In the genomic region with DNA sequence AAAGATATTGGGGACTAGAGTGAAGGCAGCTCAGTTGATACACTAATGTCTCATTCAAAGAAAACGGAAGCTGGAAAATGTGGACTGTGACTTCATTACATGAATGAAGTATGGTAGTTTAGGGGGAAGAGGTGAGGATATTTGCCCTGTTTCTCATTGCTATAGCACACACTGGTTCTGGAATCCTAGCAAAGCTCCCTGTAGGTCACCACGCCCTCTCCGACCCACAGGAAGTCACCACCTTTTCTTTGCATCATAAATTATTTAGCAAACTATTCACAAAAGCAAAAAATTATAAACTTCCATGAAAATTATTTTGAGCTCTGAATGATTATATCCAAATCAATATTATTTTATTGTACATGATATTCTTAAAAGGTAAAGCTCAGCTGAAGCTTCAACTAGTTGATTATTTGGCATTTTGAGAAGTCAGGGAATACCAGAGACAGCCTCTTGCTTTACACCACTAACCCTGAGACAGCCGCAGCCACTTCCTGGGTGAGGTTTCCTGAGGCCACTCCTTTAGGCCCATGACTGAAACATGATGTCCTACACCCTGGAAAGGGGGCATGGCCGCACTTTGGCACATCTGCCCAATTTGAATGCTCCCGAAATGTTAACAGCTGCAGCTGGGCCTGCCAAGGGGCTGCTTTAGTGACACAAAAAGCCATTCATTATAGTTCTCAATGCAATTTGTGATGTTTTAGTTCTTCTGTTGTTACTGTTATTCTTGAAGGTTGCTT, we compare ENCODE assay signal across 9 cellular contexts. TPM values are rescaled to one million over a fixed set of nuclear protein-coding genes. Genes with fewer than 3 reads are reported as not detected.
DNase-seq lines count a peak whose midpoint lies in the region; ATAC-seq, FAIRE-seq and TF ChIP-seq lines count a peak whose summit lies in the region.
"Had no signal": no experiment of that assay in that cellular context is flagged by ENCODE, and none has a peak within 500 bp of the region (broad histone marks: within the 10 kb centered on the region; RNA-seq: fewer than 3 reads in every experiment).

No MANE protein-coding gene starts in this region.

- intact Hi-C loops in A673 (cut with micrococcal nuclease; ENCODE audit: unreplicated experiment): no loop called here
- intact Hi-C loops in HepG2 (cut with micrococcal nuclease; ENCODE audit: unreplicated experiment): no loop called here

- H3K27me3 ChIP-seq in A673 (replicated peaks; ENCODE audit: insufficient read depth, low read depth, low read length, poor library complexity) (no peaks in the 10 kb centered on the region), HepG2 (ENCODE audit: control insufficient read depth in 1 of 2, insufficient read depth in 2 of 2, low read length in 2 of 2) (no peaks in the 10 kb centered on the region)

- H3K4me1 ChIP-seq in A673 (ENCODE audit: insufficient read depth, low read length, poor library complexity, severe bottlenecking) (peaks cover 17% of the 10 kb centered on the region), HepG2 (ENCODE audit: insufficient read depth, low read length) (peaks cover 23% of the 10 kb centered on the region)
- H3K4me1 ChIP-seq: Caco-2 had no signal

- TF ChIP-seq CTCF in A673 (conservative IDR thresholded peaks at IDR 0.05; ENCODE audit: low read depth, low read length) (no peak), HepG2 (CRISPR knock-in tag; IDR thresholded peaks at IDR 0.05) (no peak)

- 45% methylated on average over 5 of the region's 6 CpGs for WGBS in HepG2 (ENCODE audit: low lambda C conversion rate)

- ATAC-seq in HG02870 (IDR thresholded peaks at IDR 0.05; ENCODE audit: unreplicated experiment) (peak; percentile 83), HepG2 (peak; percentile 50; the same call in 2 of the 3 replicates), GM19023 (IDR thresholded peaks at IDR 0.05; ENCODE audit: unreplicated experiment) (no peak)

- CTCF ChIA-PET in A673 (lab: Charles Lee): no interaction called here
- CTCF ChIA-PET in HepG2 (lab: Yijun Ruan, JAX; ENCODE audit: low intra/inter-chr PET ratio, low total read pairs): no interaction called here

- H3K36me3 ChIP-seq in A673 (ENCODE audit: insufficient read depth, low read length, poor library complexity, severe bottlenecking): no peaks in the 10 kb centered on the region
- H3K36me3 ChIP-seq in HepG2 (replicated peaks in 1 of 2; ENCODE audit: control insufficient read depth in 1 of 2, insufficient read depth in 2 of 2, low read length in 2 of 2): no peaks in the 10 kb centered on the region

- no peaks in the 10 kb centered on the region for H3K9me3 ChIP-seq in A673 (ENCODE audit: low read depth, low read length, poor library complexity, severe bottlenecking)
- H3K9me3 ChIP-seq in HepG2 (ENCODE audit: low read length): no peaks in the 10 kb centered on the region
- H3K9me3 ChIP-seq: Caco-2 had no signal

- no peak overlapping the region for H2AFZ ChIP-seq in HepG2 (ENCODE audit: low read length)

- no peak overlapping the region for H3K9ac ChIP-seq in HepG2 (ENCODE audit: insufficient read depth, low read depth, low read length)

- in situ Hi-C loops in HepG2 (cut with HindIII; ENCODE audit: extremely low pct_ligation_motif_present, low pct_unique_long_range_greater_than_20kb): no loop called here

- H4K20me1 ChIP-seq in HepG2 (ENCODE audit: insufficient read depth, low read length): no peaks in the 10 kb centered on the region

- no peak for TF ChIP-seq POLR2A in HepG2 (IDR thresholded peaks at IDR 0.05; ENCODE audit: insufficient read depth in 1 of 2, low read depth in 2 of 2, low read length in 2 of 2)

- peak; percentile 53 for DNase-seq in A673 (ENCODE audit: low spot score)
- peak; percentile 28 for DNase-seq in activated T-cell treated with anti-CD3 and anti-CD28 coated beads, Interleukin-2, amount 50 U/mL, for 1 hour
- DNase-seq in HepG2 (ENCODE audit: low spot score): no peak
- DNase-seq in NCI-H226: no peak
- no peak for DNase-seq in cerebellum (ENCODE audit: low spot score)
- DNase-seq in AG08395 (ENCODE audit: low spot score): no peak
- DNase-seq: Caco-2 had no signal

- H3K27ac ChIP-seq in A673 (ENCODE audit: low read depth, low read length, poor library complexity, severe bottlenecking) (peak overlapping the region; percentile 38), HepG2 (ENCODE audit: extremely low read length, insufficient read depth, low read length) (no peak overlapping the region)

- TF ChIP-seq RAD21 in HepG2 (CRISPR knock-in tag; IDR thresholded peaks at IDR 0.05): no peak

- BruUV-seq in A673 (replicated peaks; lab: Mats Ljungman, UMichigan) (no TSS peak), HepG2 (replicated peaks; lab: Mats Ljungman, UMichigan) (no TSS peak)

- TF ChIP-seq EP300 in HepG2 (IDR thresholded peaks at IDR 0.05; ENCODE audit: low read depth in 2 of 2, low read length in 2 of 2): no peak
- TF ChIP-seq EP300 in HepG2 (CRISPR knock-in tag; IDR thresholded peaks at IDR 0.05; ENCODE audit: borderline replicate concordance): no peak

- no peaks in the 10 kb centered on the region for H3K79me2 ChIP-seq in HepG2 (ENCODE audit: insufficient read depth, low read length)

- H3K4me3 ChIP-seq in A673 (ENCODE audit: low read depth, low read length, poor library complexity, severe bottlenecking): no peak overlapping the region
- no peak overlapping the region for H3K4me3 ChIP-seq in HepG2 (replicated peaks in 1 of 3; ENCODE audit: insufficient read depth in 1 of 3, low read depth in 2 of 3, low read length in 3 of 3)

- POLR2A ChIA-PET in A673 (lab: Charles Lee; ENCODE audit: low non-redundant PET) (no interaction called here), HepG2 (lab: Yijun Ruan, JAX) (interaction anchor here (1.3 kb wide), 2 partner anchors 15 to 81 kb away, joined by 3 to 8 read pairs; a partner anchor contains a TSS)

- no peak for FAIRE-seq in HepG2 (lab: Jason Lieb, UNC)

- peak overlapping the region; percentile 32; the same call in 1 of the 2 replicates for H3K4me2 ChIP-seq in HepG2 (ENCODE audit: low read depth, low read length)

TF ChIP-seq in HepG2, 621 proteins besides CTCF, POLR2A, EP300 and RAD21 (continues in another document):
- TF ChIP-seq ZNF33A (CRISPR knock-in tag; IDR thresholded peaks at IDR 0.05; ENCODE audit: borderline replicate concordance): no peak
- TF ChIP-seq TCF12 (IDR thresholded peaks at IDR 0.05): no peak
- no peak for TF ChIP-seq TCF12 (CRISPR knock-in tag; IDR thresholded peaks at IDR 0.05)
- TF ChIP-seq, protein P1, sequence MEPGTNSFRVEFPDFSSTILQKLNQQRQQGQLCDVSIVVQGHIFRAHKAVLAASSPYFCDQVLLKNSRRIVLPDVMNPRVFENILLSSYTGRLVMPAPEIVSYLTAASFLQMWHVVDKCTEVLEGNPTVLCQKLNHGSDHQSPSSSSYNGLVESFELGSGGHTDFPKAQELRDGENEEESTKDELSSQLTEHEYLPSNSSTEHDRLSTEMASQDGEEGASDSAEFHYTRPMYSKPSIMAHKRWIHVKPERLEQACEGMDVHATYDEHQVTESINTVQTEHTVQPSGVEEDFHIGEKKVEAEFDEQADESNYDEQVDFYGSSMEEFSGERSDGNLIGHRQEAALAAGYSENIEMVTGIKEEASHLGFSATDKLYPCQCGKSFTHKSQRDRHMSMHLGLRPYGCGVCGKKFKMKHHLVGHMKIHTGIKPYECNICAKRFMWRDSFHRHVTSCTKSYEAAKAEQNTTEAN (CRISPR knock-in tag; conservative IDR thresholded peaks at IDR 0.05): no peak
- TF ChIP-seq SMARCE1 (IDR thresholded peaks at IDR 0.05; ENCODE audit: borderline replicate concordance): no peak
- no peak for TF ChIP-seq ZNF180 (CRISPR knock-in tag; IDR thresholded peaks at IDR 0.05; ENCODE audit: borderline replicate concordance, low read depth)
- no peak for TF ChIP-seq NR2F6 (IDR thresholded peaks at IDR 0.05)
- no peak for TF ChIP-seq NR2F6 (CRISPR knock-in tag; IDR thresholded peaks at IDR 0.05)

RNA-seq across cellular contexts. Expression of a gene that starts 50.0 kb away (rescaled TPM):
- total RNA-seq in A673 (2021): 45.5 and 50.3 TPM in 2 replicates
- 16.4 and 22.6 TPM in 2 replicates for total RNA-seq in HepG2 (2016; rRNA removed; fragmentation: Illumina TruSeq; extraction: Trizol)
- total RNA-seq in HepG2 (2016; cell fraction: cytosol; rRNA removed; fragmentation: Illumina TruSeq; extraction: Trizol; ENCODE audit: low read depth): 2.3 and 2.6 TPM in 2 replicates
- 17.3 and 21.4 TPM in 2 replicates for total RNA-seq in HepG2 (2016; cell fraction: insoluble cytoplasmic fraction; rRNA removed; fragmentation: Illumina TruSeq; extraction: Trizol)
- total RNA-seq in HepG2 (2016; cell fraction: membrane; rRNA removed; fragmentation: Illumina TruSeq; extraction: Trizol): 5.6 and 7.0 TPM in 2 replicates
- 70.9 and 71.5 TPM in 2 replicates for total RNA-seq in HepG2 (2016; cell fraction: nucleus; rRNA removed; fragmentation: Illumina TruSeq; extraction: Trizol)
- polyA plus RNA-seq in HepG2 (2011; rRNA removed): 27.0 and 27.5 TPM in 2 replicates
- polyA plus RNA-seq in HepG2 (2011; cell fraction: cytosol; rRNA removed): 8.0 and 11.1 TPM in 2 replicates
- polyA plus RNA-seq in HepG2 (2011; cell fraction: nucleus; rRNA removed): 67.6 and 71.9 TPM in 2 replicates
- polyA plus RNA-seq in HepG2 (2012): 21.4 and 23.6 TPM in 2 replicates
- polyA plus RNA-seq in HepG2 (2016; cell fraction: cytosol; fragmentation: Illumina TruSeq; extraction: Trizol; ENCODE audit: low read depth): 1.3 and 1.7 TPM in 2 replicates
- polyA plus RNA-seq in HepG2 (2016; cell fraction: insoluble cytoplasmic fraction; fragmentation: Illumina TruSeq; extraction: Trizol; ENCODE audit: low read depth): 16.8 and 17.1 TPM in 2 replicates
- 3.4 and 3.7 TPM in 2 replicates for polyA plus RNA-seq in HepG2 (2016; cell fraction: membrane; fragmentation: Illumina TruSeq; extraction: Trizol; ENCODE audit: low read depth)
- polyA plus RNA-seq in HepG2 (2016; cell fraction: nucleus; fragmentation: Illumina TruSeq; extraction: Trizol; ENCODE audit: insufficient read depth, low read depth): 63.8 and 64.3 TPM in 2 replicates
- polyA minus RNA-seq in HepG2 (2011; rRNA and poly(A)+ RNA removed; ENCODE audit: low replicate concordance): 10.1 and 51.6 TPM in 2 replicates
- polyA minus RNA-seq in HepG2 (2011; cell fraction: cytosol; rRNA and poly(A)+ RNA removed): 12.9 and 15.9 TPM in 2 replicates
- polyA minus RNA-seq in HepG2 (2011; cell fraction: nucleus; rRNA and poly(A)+ RNA removed): 150 and 174 TPM in 2 replicates
- total RNA-seq in cerebellum: 17.5 TPM

Comparison
In these comparisons a context has a peak if more than half of its experiments do, and no peak if none do; other contexts are left out.
1. DNase-seq: peak in A673 (single experiment) and activated T-cell treated with anti-CD3 and anti-CD28 coated beads, Interleukin-2, amount 50 U/mL, for 1 hour (single experiment); none in HepG2 (single experiment), NCI-H226 (single experiment), cerebellum (single experiment) and AG08395 (single experiment).